ENCODE assay signal across 16 cellular contexts in the genomic region with DNA sequence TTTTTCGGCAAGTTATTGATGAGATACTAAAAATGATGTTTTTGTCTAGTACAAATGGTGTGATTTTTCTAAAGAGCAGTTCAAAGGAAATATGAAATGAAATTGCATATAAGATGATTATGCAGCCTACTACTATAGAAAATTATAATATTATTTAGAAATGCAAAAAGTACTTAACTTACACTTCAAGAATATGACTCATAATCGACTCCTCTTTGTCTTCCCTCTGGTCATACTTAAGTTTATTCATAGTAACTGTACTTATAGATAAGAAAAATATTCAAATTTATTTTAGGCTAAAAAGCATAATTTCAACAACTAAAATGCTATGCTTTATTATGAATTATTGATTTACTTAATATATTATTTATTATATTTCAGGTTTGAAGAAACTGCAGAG. TPM values are rescaled to one million over a fixed set of nuclear protein-coding genes. Genes with fewer than 3 reads are reported as not detected.
A peak's percentile ranks its signal among the peaks of the same experiment; 100 is the strongest.
DNase-seq lines count a peak whose midpoint lies in the region; ATAC-seq and TF ChIP-seq lines count a peak whose summit lies in the region.
"Had no signal": no experiment of that assay in that cellular context is flagged by ENCODE, and none has a peak within 500 bp of the region (broad histone marks: within the 10 kb centered on the region; RNA-seq: fewer than 3 reads in every experiment).

No MANE protein-coding gene starts in this region.

- H3K4ac ChIP-seq in mesenchymal stem cell (ENCODE audit: low read depth in 1 of 2, low read length in 2 of 2): no peak overlapping the region

- H3K27me3 ChIP-seq in fibroblast of lung (ENCODE audit: control insufficient read depth, insufficient read depth, low read length): no peaks in the 10 kb centered on the region
- no peaks in the 10 kb centered on the region for H3K27me3 ChIP-seq in mesenchymal stem cell (ENCODE audit: control insufficient read depth in 1 of 2, insufficient read depth in 1 of 2, low read length in 2 of 2)
- H3K27me3 ChIP-seq: BE2C had no signal

- no peak overlapping the region for H2BK12ac ChIP-seq in mesenchymal stem cell (ENCODE audit: low read length in 2 of 2)

- H3K9ac ChIP-seq in fibroblast of lung (ENCODE audit: insufficient read depth, low read length) (no peak overlapping the region), mesenchymal stem cell (ENCODE audit: low read length) (no peak overlapping the region)

- H3K9me3 ChIP-seq in fibroblast of lung (ENCODE audit: control insufficient read depth, insufficient read depth, low read depth, low read length) (no peaks in the 10 kb centered on the region), mesenchymal stem cell (ENCODE audit: control insufficient read depth, low read length) (no peaks in the 10 kb centered on the region)
- H3K9me3 ChIP-seq: BE2C, HAP-1 had no signal

- TF ChIP-seq CTCF in fibroblast of lung (conservative IDR thresholded peaks at IDR 0.05 in 1 of 2, IDR thresholded peaks at IDR 0.05 in 1 of 2; ENCODE audit: low read depth in 1 of 2, low read length in 2 of 2): no peak

- H3K4me2 ChIP-seq in fibroblast of lung (ENCODE audit: extremely low read depth, insufficient read depth, low read length) (no peak overlapping the region), mesenchymal stem cell (ENCODE audit: low read length, poor library complexity, severe bottlenecking) (no peak overlapping the region)

- no peak for ATAC-seq in GM21723 (IDR thresholded peaks at IDR 0.05; ENCODE audit: unreplicated experiment)

- H3K36me3 ChIP-seq in fibroblast of lung (ENCODE audit: control insufficient read depth, insufficient read depth, low read length) (no peaks in the 10 kb centered on the region), mesenchymal stem cell (ENCODE audit: control insufficient read depth in 1 of 2, insufficient read depth in 2 of 2, low read depth in 1 of 2, low read length in 2 of 2) (no peaks in the 10 kb centered on the region)

- no peak overlapping the region for H2AK5ac ChIP-seq in mesenchymal stem cell (ENCODE audit: low read length, severe bottlenecking)

- H3K23ac ChIP-seq in mesenchymal stem cell (ENCODE audit: low read length in 2 of 2): no peak overlapping the region

- H2BK15ac ChIP-seq in mesenchymal stem cell (ENCODE audit: low read depth, poor library complexity, severe bottlenecking): no peak overlapping the region

- 100% methylated on average over 1 of the region's 2 CpGs for WGBS in mesenchymal stem cell

- H3K79me2 ChIP-seq in fibroblast of lung (ENCODE audit: control insufficient read depth, insufficient read depth, low read length): no peaks in the 10 kb centered on the region

- H4K8ac ChIP-seq in mesenchymal stem cell (ENCODE audit: low read length): no peak overlapping the region

- no peak overlapping the region for H2AFZ ChIP-seq in fibroblast of lung (ENCODE audit: low read length)
- no peak overlapping the region for H2AFZ ChIP-seq in mesenchymal stem cell (ENCODE audit: low read depth, low read length)

- peak; percentile 30 for DNase-seq in ELR (ENCODE audit: low read depth)
- DNase-seq in amniotic epithelial cell (ENCODE audit: low read depth): peak; percentile 36
- DNase-seq in fibroblast of lung (ENCODE audit: low read depth in 2 of 2): peak; percentile 11 to 45
- DNase-seq in mesenchymal stem cell: peak; percentile 24
- no peak for DNase-seq in KG1 (lab: John Stamatoyannopoulos, UW)
- DNase-seq in NCI-H1092 treated with DMSO at 0.1 percent for 48 hours (lab: John Stamatoyannopoulos, UW): no peak
- no peak for DNase-seq in AG20443 (ENCODE audit: low spot score)
- DNase-seq: BE2C; CD4-positive, CD25-positive, alpha-beta regulatory T cell; DMS 273 treated with DMSO at 0.1 percent for 48 hours; DND-41; GDM1; NCI-H1694 treated with DMSO at 0.1 percent for 48 hours; SHP77 treated with DMSO at 0.1 percent for 48 hours had no signal

- H3K4me1 ChIP-seq in fibroblast of lung (ENCODE audit: control insufficient read depth, extremely low read depth, insufficient read depth, low read length) (no peaks in the 10 kb centered on the region), mesenchymal stem cell (ENCODE audit: control insufficient read depth, insufficient read depth, low read depth, low read length) (no peaks in the 10 kb centered on the region)
- H3K4me1 ChIP-seq: HAP-1 had no signal

- H3K79me1 ChIP-seq in mesenchymal stem cell (replicated peaks; ENCODE audit: low read length, poor library complexity, severe bottlenecking): no peaks in the 10 kb centered on the region

- no peak overlapping the region for H2BK120ac ChIP-seq in mesenchymal stem cell (ENCODE audit: low read depth, low read length)

- no peak overlapping the region for H3K18ac ChIP-seq in mesenchymal stem cell (ENCODE audit: low read depth in 1 of 2, low read length in 2 of 2)

- no peak overlapping the region for H3K4me3 ChIP-seq in fibroblast of lung (replicated peaks in 1 of 4; ENCODE audit: control extremely low read depth in 1 of 4, insufficient read depth in 1 of 4, low read depth in 3 of 4, low read length in 4 of 4)
- no peak overlapping the region for H3K4me3 ChIP-seq in mesenchymal stem cell (ENCODE audit: insufficient read depth in 1 of 2, low read depth in 1 of 2, low read length in 2 of 2)
- H3K4me3 ChIP-seq: HAP-1 had no signal

- H2BK5ac ChIP-seq in mesenchymal stem cell (ENCODE audit: low read depth, low read length, poor library complexity, severe bottlenecking): no peak overlapping the region

- H3K27ac ChIP-seq in fibroblast of lung (ENCODE audit: insufficient read depth, low read length) (no peak overlapping the region), mesenchymal stem cell (ENCODE audit: low read length, poor library complexity, severe bottlenecking) (no peak overlapping the region)

- no peaks in the 10 kb centered on the region for H4K20me1 ChIP-seq in fibroblast of lung (ENCODE audit: control insufficient read depth, extremely low read depth, insufficient read depth, low read length)

- no peak overlapping the region for H3K14ac ChIP-seq in mesenchymal stem cell (ENCODE audit: low read length in 2 of 2)

- no peak overlapping the region for H4K91ac ChIP-seq in mesenchymal stem cell (ENCODE audit: low read length)

RNA-seq across cellular contexts. Expression of a gene that starts 33.2 kb away (rescaled TPM):
- total RNA-seq in fibroblast of lung: 12.6 and 13.5 TPM in 2 replicates
- 6.7 and 7.3 TPM in 2 replicates for polyA plus RNA-seq in fibroblast of lung
- 4.6 and 4.9 TPM in 2 replicates for polyA plus RNA-seq in fibroblast of lung (2012)
- 1.1 and 1.6 TPM in 2 replicates for polyA minus RNA-seq in fibroblast of lung (ENCODE audit: low replicate concordance)
- 6.9 TPM for polyA plus RNA-seq in mesenchymal stem cell (2013, experiment 1 of 2)
- polyA plus RNA-seq in mesenchymal stem cell (2013, experiment 2 of 2): 6.7 TPM

RNA-seq across cellular contexts. Expression of a gene that starts 33.5 kb away (rescaled TPM):
- 37.5 and 46.1 TPM in 2 replicates for total RNA-seq in fibroblast of lung
- polyA plus RNA-seq in fibroblast of lung: 15.3 and 26.7 TPM in 2 replicates
- 12.8 and 18.4 TPM in 2 replicates for polyA plus RNA-seq in fibroblast of lung (2012)
- polyA minus RNA-seq in fibroblast of lung (ENCODE audit: low replicate concordance): 5.0 and 5.2 TPM in 2 replicates
- polyA plus RNA-seq in mesenchymal stem cell (2013, experiment 1 of 2): 13.2 TPM
- 14.6 TPM for polyA plus RNA-seq in mesenchymal stem cell (2013, experiment 2 of 2)

Comparison
In these comparisons a context has a peak if more than half of its experiments do, and no peak if none do; other contexts are left out.
1. DNase-seq: peak in ELR (single experiment), amniotic epithelial cell (single experiment), fibroblast of lung (2 of 2) and mesenchymal stem cell (single experiment); none in KG1 (single experiment), NCI-H1092 treated with DMSO at 0.1 percent for 48 hours (single experiment) and AG20443 (single experiment).